In genomic region chr17:17613708-17614114, GRCh38 we compare ENCODE assay signal across 8 cellular contexts. TPM values are rescaled to one million over a fixed set of nuclear protein-coding genes. Genes with fewer than 3 reads are reported as not detected.
DNase-seq lines count a peak whose midpoint lies in the region; FAIRE-seq and TF ChIP-seq lines count a peak whose summit lies in the region.

No MANE protein-coding gene starts in this region.

- H4K20me1 ChIP-seq in PC-9 (ENCODE audit: insufficient read depth): no peaks in the 10 kb centered on the region

- FAIRE-seq in HTR-8/SVneo (lab: Jason Lieb, UNC): peak; percentile 81

- CTCF ChIA-PET in PC-9 (lab: Charles Lee): interaction anchor here (0.6 to 2.0 kb wide), 5 partner anchors 22 to 259 kb away, joined by 3 to 11 read pairs (median 4); no protein-coding TSS in a partner anchor
- CTCF ChIA-PET in activated naive CD4-positive, alpha-beta T cell treated with anti-CD3 and anti-CD28 coated beads, Interleukin-2, amount 10 ng/mL, durations not matched to agents 7 days and 5 days (lab: Charles Lee): interaction anchor here (0.7 to 2.1 kb wide), 13 partner anchors 11 to 259 kb away, joined by 3 to 7 read pairs (median 4); partner anchors contain the start of genes PEMT and RASD1

- H3K27me3 ChIP-seq in PC-9 (ENCODE audit: insufficient read depth, low read depth): no peaks in the 10 kb centered on the region

- DNase-seq in GDM1 (lab: John Stamatoyannopoulos, UW) (peak; percentile 38), HTR-8/SVneo (ENCODE audit: insufficient read length, low spot score) (peak; percentile 80), PC-9 (peak; percentile 45 to 50), glutamatergic neuron (peak; percentile 67), progenitor cell of endocrine pancreas (ENCODE audit: low spot score, unreplicated experiment) (peak; percentile 42), mesenteric fat pad (ENCODE audit: low spot score) (no peak), GOT3 (lab: John Stamatoyannopoulos, UW) (no peak)
- DNase-seq in activated naive CD4-positive, alpha-beta T cell treated with anti-CD3 and anti-CD28 coated beads, Interleukin-2, amount 10 ng/mL, durations not matched to agents 7 days and 5 days: peak; percentile 70

- H3K27me3 Mint-ChIP-seq in activated naive CD4-positive, alpha-beta T cell treated with anti-CD3 and anti-CD28 coated beads, Interleukin-2, amount 10 ng/mL, durations not matched to agents 7 days and 5 days: no peaks in the 10 kb centered on the region
- no peaks in the 10 kb centered on the region for H3K27me3 Mint-ChIP-seq in glutamatergic neuron (ENCODE audit: unreplicated experiment)
- H3K27me3 Mint-ChIP-seq in progenitor cell of endocrine pancreas: no peaks in the 10 kb centered on the region

- H3F3A ChIP-seq in PC-9 (ENCODE audit: insufficient read depth, low read depth): 0 out of 2 replicates have a peak, but pooled peaks cover 3% of the 10 kb centered on the region

- H3K36me3 ChIP-seq in PC-9 (ENCODE audit: low read depth): no peaks in the 10 kb centered on the region

- H3K4me3 Mint-ChIP-seq in activated naive CD4-positive, alpha-beta T cell treated with anti-CD3 and anti-CD28 coated beads, Interleukin-2, amount 10 ng/mL, durations not matched to agents 7 days and 5 days: no peak overlapping the region
- H3K4me3 Mint-ChIP-seq in glutamatergic neuron (ENCODE audit: unreplicated experiment) (peak overlapping the region; percentile 2), progenitor cell of endocrine pancreas (ENCODE audit: low read depth) (no peak overlapping the region)

- H3K36me3 Mint-ChIP-seq in activated naive CD4-positive, alpha-beta T cell treated with anti-CD3 and anti-CD28 coated beads, Interleukin-2, amount 10 ng/mL, durations not matched to agents 7 days and 5 days: no peaks in the 10 kb centered on the region
- H3K36me3 Mint-ChIP-seq in glutamatergic neuron (ENCODE audit: unreplicated experiment) (peaks cover 4% of the 10 kb centered on the region), progenitor cell of endocrine pancreas (ENCODE audit: insufficient read depth) (peaks cover 3% of the 10 kb centered on the region)

- H3K9me3 ChIP-seq in PC-9 (ENCODE audit: insufficient read depth, low read depth): no peaks in the 10 kb centered on the region

- peak; percentile 84 for TF ChIP-seq CTCF in PC-9 (conservative IDR thresholded peaks at IDR 0.05)
- peak; percentile 81 for TF ChIP-seq CTCF in glutamatergic neuron (IDR thresholded peaks at IDR 0.05; ENCODE audit: partially characterized antibody, unreplicated experiment)
- peak; percentile 67 for TF ChIP-seq CTCF in progenitor cell of endocrine pancreas (IDR thresholded peaks at IDR 0.05; ENCODE audit: unreplicated experiment)

- no peaks in the 10 kb centered on the region for H3K4me1 Mint-ChIP-seq in activated naive CD4-positive, alpha-beta T cell treated with anti-CD3 and anti-CD28 coated beads, Interleukin-2, amount 10 ng/mL, durations not matched to agents 7 days and 5 days
- H3K4me1 Mint-ChIP-seq in glutamatergic neuron (ENCODE audit: low read depth, unreplicated experiment) (peaks cover 11% of the 10 kb centered on the region), progenitor cell of endocrine pancreas (ENCODE audit: low read depth) (peaks cover 15% of the 10 kb centered on the region)

- no peak overlapping the region for H3K4me3 ChIP-seq in PC-9

- intact Hi-C loops in PC-9 (cut with micrococcal nuclease; ENCODE audit: unreplicated experiment): no loop called here

- H3K4me2 ChIP-seq in PC-9: no peak overlapping the region

- POLR2A ChIA-PET in PC-9 (lab: Charles Lee; ENCODE audit: unreplicated experiment): interaction anchor here (0.7 kb wide), 2 partner anchors 48 to 202 kb away, joined by 3 to 6 read pairs; no protein-coding TSS in a partner anchor

- H3K9me2 ChIP-seq in PC-9 (ENCODE audit: insufficient read depth): no peaks in the 10 kb centered on the region

- no TSS peak for BruUV-seq in PC-9 (replicated peaks; lab: Mats Ljungman, UMichigan)

- H3K27ac Mint-ChIP-seq in activated naive CD4-positive, alpha-beta T cell treated with anti-CD3 and anti-CD28 coated beads, Interleukin-2, amount 10 ng/mL, durations not matched to agents 7 days and 5 days: no peak overlapping the region
- H3K27ac Mint-ChIP-seq in glutamatergic neuron (ENCODE audit: unreplicated experiment): peak overlapping the region; percentile 7
- H3K27ac Mint-ChIP-seq in progenitor cell of endocrine pancreas: no peak overlapping the region

- no peak overlapping the region for H3K27ac ChIP-seq in PC-9

- no peak overlapping the region for H2AFZ ChIP-seq in PC-9

- no peaks in the 10 kb centered on the region for H3K79me2 ChIP-seq in PC-9 (ENCODE audit: low read depth)

- H3K4me1 ChIP-seq in PC-9 (replicated peaks; ENCODE audit: insufficient read depth): no peaks in the 10 kb centered on the region

- peaks cover 2% of the 10 kb centered on the region for H3K9me3 Mint-ChIP-seq in activated naive CD4-positive, alpha-beta T cell treated with anti-CD3 and anti-CD28 coated beads, Interleukin-2, amount 10 ng/mL, durations not matched to agents 7 days and 5 days
- H3K9me3 Mint-ChIP-seq in glutamatergic neuron (ENCODE audit: unreplicated experiment) (no peaks in the 10 kb centered on the region), progenitor cell of endocrine pancreas (ENCODE audit: low read depth) (peaks cover 5% of the 10 kb centered on the region)

RNA-seq across cellular contexts. Expression of gene PEMT, which starts 22.2 kb away (rescaled TPM):
- 61.2 and 107 TPM in 2 replicates for total RNA-seq in PC-9 (2021)
- total RNA-seq in glutamatergic neuron (ENCODE audit: unreplicated experiment): 24.0 TPM
- total RNA-seq in progenitor cell of endocrine pancreas: 61.3 and 67.0 TPM in 2 replicates
- total RNA-seq in mesenteric fat pad: 151 TPM

Comparison
In these comparisons a context has a peak if more than half of its experiments do, and no peak if none do; other contexts are left out.
1. DNase-seq: peak in GDM1 (single experiment), HTR-8/SVneo (single experiment), PC-9 (2 of 2), activated naive CD4-positive, alpha-beta T cell treated with anti-CD3 and anti-CD28 coated beads, Interleukin-2, amount 10 ng/mL, durations not matched to agents 7 days and 5 days (single experiment), glutamatergic neuron (single experiment) and progenitor cell of endocrine pancreas (single experiment); none in mesenteric fat pad (single experiment) and GOT3 (single experiment).
2. Peak in every context shown above with its lines, with median percentiles within 50 percentile points of each other: CTCF ChIP-seq.